In genomic region chr14:74765721-74766120, GRCh38 we compare ENCODE assay signal across 8 cellular contexts. TPM values are rescaled to one million over a fixed set of nuclear protein-coding genes. Genes with fewer than 3 reads are reported as not detected.
A peak's percentile ranks its signal among the peaks of the same experiment; 100 is the strongest.
DNase-seq lines count a peak whose midpoint lies in the region; TF ChIP-seq lines count a peak whose summit lies in the region.
"Had no signal": no experiment of that assay in that cellular context is flagged by ENCODE, and none has a peak within 500 bp of the region (broad histone marks: within the 10 kb centered on the region; RNA-seq: fewer than 3 reads in every experiment).

No MANE protein-coding gene starts in this region.

- H4K91ac ChIP-seq in neuronal stem cell (ENCODE audit: low read depth, low read length, poor library complexity), result no peak overlapping the region

- no peak overlapping the region for H4K8ac ChIP-seq in neuronal stem cell (ENCODE audit: low read depth, low read length)

- H3K9me3 ChIP-seq in HAP-1 (no peaks in the 10 kb centered on the region), SK-N-MC (ENCODE audit: low read depth, low read length) (no peaks in the 10 kb centered on the region), skeletal muscle satellite cell (replicated peaks; ENCODE audit: low read length) (no peaks in the 10 kb centered on the region), neuronal stem cell (replicated peaks in 1 of 2; ENCODE audit: control insufficient read depth in 2 of 2, insufficient read depth in 1 of 2, low read depth in 1 of 2, low read length in 2 of 2) (peaks cover 0 to 6% of the 10 kb centered on the region in 2 donors)

- H3K36me3 ChIP-seq in HAP-1 (replicated peaks), result no peaks in the 10 kb centered on the region; the same call in 1 of the 2 replicates
- peaks cover 28% of the 10 kb centered on the region for H3K36me3 ChIP-seq in SK-N-MC (ENCODE audit: insufficient read depth, low read length)
- peaks cover 5% of the 10 kb centered on the region for H3K36me3 ChIP-seq in skeletal muscle satellite cell (ENCODE audit: insufficient read depth, low read length)
- peaks cover 1 to 37% of the 10 kb centered on the region in 2 donors for H3K36me3 ChIP-seq in neuronal stem cell (replicated peaks in 1 of 2; ENCODE audit: control insufficient read depth in 2 of 2, insufficient read depth in 2 of 2, low read length in 2 of 2)

- H3K27me3 ChIP-seq in HAP-1 (ENCODE audit: low read depth) (no peaks in the 10 kb centered on the region), skeletal muscle satellite cell (ENCODE audit: control insufficient read depth, insufficient read depth, low read length) (no peaks in the 10 kb centered on the region), neuronal stem cell (ENCODE audit: control insufficient read depth in 3 of 3, insufficient read depth in 3 of 3, low read depth in 1 of 3, low read length in 3 of 3) (no peaks in the 10 kb centered on the region)

- no peak overlapping the region for H2BK120ac ChIP-seq in neuronal stem cell (ENCODE audit: low read depth, low read length)

- H3K23ac ChIP-seq in neuronal stem cell (ENCODE audit: low read depth, low read length, poor library complexity), result no peak overlapping the region

- H3K4me3 ChIP-seq in HAP-1 (peak overlapping the region; percentile 92), SK-N-MC (peak overlapping the region; percentile 86), epithelial cell of proximal tubule (ENCODE audit: low read depth, low read length) (peak overlapping the region; percentile 88), skeletal muscle satellite cell (ENCODE audit: low read length) (peak overlapping the region; percentile 88), neuronal stem cell (ENCODE audit: low read length in 2 of 2) (peak overlapping the region in 1 of 2 donors; percentile 93)

- no peak overlapping the region for H3K18ac ChIP-seq in neuronal stem cell (ENCODE audit: low read length)

- DNase-seq in HAP-1 (ENCODE audit: low spot score in 2 of 2) (no peak), SK-N-MC (ENCODE audit: low read depth, low spot score) (no peak), epithelial cell of proximal tubule (ENCODE audit: low read depth) (no peak), NCI-H526 treated with DMSO at 0.1 percent for 48 hours (lab: John Stamatoyannopoulos, UW) (no peak), GM13976 (ENCODE audit: low spot score) (no peak), neuronal stem cell (ENCODE audit: low spot score) (no peak)
- DNase-seq: cortex of kidney had no signal

- in situ Hi-C loops in HAP-1 (cut with MboI; ENCODE audit: low sequenced_read_pairs) (no loop called here), GM13976 (cut with MboI; ENCODE audit: low sequenced_read_pairs, unreplicated experiment) (no loop called here)

- H2AFZ ChIP-seq in neuronal stem cell (ENCODE audit: low read length), result no peak overlapping the region

- H3K4ac ChIP-seq in neuronal stem cell (ENCODE audit: low read length), result no peak overlapping the region

- peak overlapping the region; percentile 100 for H3K4me2 ChIP-seq in skeletal muscle satellite cell (ENCODE audit: low read length)
- no peak overlapping the region for H3K4me2 ChIP-seq in neuronal stem cell (ENCODE audit: insufficient read depth, low read length, poor library complexity, severe bottlenecking)

- no peak overlapping the region for H3K14ac ChIP-seq in neuronal stem cell (ENCODE audit: low read length)

- no peak overlapping the region for H2BK5ac ChIP-seq in neuronal stem cell (ENCODE audit: low read length)

- no peak overlapping the region for H2BK15ac ChIP-seq in neuronal stem cell (ENCODE audit: low read length)

- H2AK5ac ChIP-seq in neuronal stem cell (ENCODE audit: low read depth, low read length), result no peak overlapping the region

- no peak for TF ChIP-seq CTCF in epithelial cell of proximal tubule (conservative IDR thresholded peaks at IDR 0.05; ENCODE audit: low read depth, low read length)
- no peak for TF ChIP-seq CTCF in GM13976 (IDR thresholded peaks at IDR 0.05; ENCODE audit: borderline replicate concordance, control extremely low read depth, extremely low read depth, insufficient read depth, missing control alignments)

- H3K79me1 ChIP-seq in neuronal stem cell (ENCODE audit: low read depth, low read length), result peaks cover 8% of the 10 kb centered on the region

- H3K27ac ChIP-seq in SK-N-MC (no peak overlapping the region), neuronal stem cell (replicated peaks; ENCODE audit: low read length) (no peak overlapping the region)

- no peak overlapping the region for H2BK12ac ChIP-seq in neuronal stem cell (ENCODE audit: low read length)

- H3K9ac ChIP-seq in SK-N-MC (ENCODE audit: insufficient read length) (peak overlapping the region; percentile 99), skeletal muscle satellite cell (ENCODE audit: low read depth, low read length) (peak overlapping the region; percentile 99), neuronal stem cell (ENCODE audit: low read depth, low read length, poor library complexity) (no peak overlapping the region)

- peaks cover 5% of the 10 kb centered on the region for H3K4me1 ChIP-seq in HAP-1
- peaks cover 20% of the 10 kb centered on the region for H3K4me1 ChIP-seq in skeletal muscle satellite cell (ENCODE audit: control insufficient read depth, insufficient read depth, low read length)
- H3K4me1 ChIP-seq in neuronal stem cell (ENCODE audit: control insufficient read depth in 2 of 2, insufficient read depth in 1 of 2, low read depth in 1 of 2, low read length in 2 of 2), result peaks cover 2 to 16% of the 10 kb centered on the region in 2 donors

RNA-seq across cellular contexts. Expression of gene YLPM1, which starts 2.6 kb away (rescaled TPM):
- 20.3 and 22.5 TPM in 2 replicates for total RNA-seq in epithelial cell of proximal tubule
- 23.6 TPM in 2 replicates for total RNA-seq in skeletal muscle satellite cell (2012; rRNA removed)
- polyA plus RNA-seq in neuronal stem cell (2013, experiment 1 of 2), result 29.0 TPM
- polyA plus RNA-seq in neuronal stem cell (2013, experiment 2 of 2), result 29.9 TPM

RNA-seq across cellular contexts. Expression of gene FCF1, which starts 52.8 kb away (rescaled TPM):
- total RNA-seq in epithelial cell of proximal tubule, result 21.4 and 22.9 TPM in 2 replicates
- total RNA-seq in skeletal muscle satellite cell (2012; rRNA removed), result 37.4 and 41.3 TPM in 2 replicates
- 52.6 TPM for polyA plus RNA-seq in neuronal stem cell (2013, experiment 1 of 2)
- polyA plus RNA-seq in neuronal stem cell (2013, experiment 2 of 2), result 52.0 TPM

RNA-seq across cellular contexts. Expression of gene AREL1, which starts 52.8 kb away (rescaled TPM):
- 28.9 and 35.7 TPM in 2 replicates for total RNA-seq in epithelial cell of proximal tubule
- 21.2 and 22.1 TPM in 2 replicates for total RNA-seq in skeletal muscle satellite cell (2012; rRNA removed)
- polyA plus RNA-seq in neuronal stem cell (2013, experiment 1 of 2), result 29.2 TPM
- 29.2 TPM for polyA plus RNA-seq in neuronal stem cell (2013, experiment 2 of 2)
